In the genomic region with DNA sequence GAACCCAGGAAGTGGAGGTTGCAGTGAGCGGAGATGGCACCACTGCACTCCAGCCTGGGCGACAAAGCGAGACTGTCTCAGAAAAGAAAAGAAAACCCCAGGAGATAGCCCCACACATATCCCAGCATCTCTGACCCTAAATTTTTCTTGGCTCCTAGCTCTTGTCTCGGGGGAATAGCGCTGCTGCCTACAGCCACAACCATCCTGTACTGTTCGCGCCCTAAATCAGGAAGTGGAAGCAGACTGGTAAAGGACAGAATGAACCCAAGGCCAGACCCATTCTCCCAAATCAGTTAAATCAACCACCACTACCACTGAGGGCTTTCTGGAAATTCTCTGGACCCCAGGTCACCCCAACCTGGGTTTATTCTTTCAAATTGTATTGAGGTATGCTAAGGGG, we compare ENCODE assay signal across 8 cellular contexts. TPM values are rescaled to one million over a fixed set of nuclear protein-coding genes. Genes with fewer than 3 reads are reported as not detected.
DNase-seq lines count a peak whose midpoint lies in the region; ATAC-seq and TF ChIP-seq lines count a peak whose summit lies in the region.

No MANE protein-coding gene starts in this region.

- no peak overlapping the region for H2AFZ ChIP-seq in GM23248
- no peak overlapping the region for H2AFZ ChIP-seq in PC-3 (ENCODE audit: low read length)

- no peak for DNase-seq in GM23248
- DNase-seq in PC-3 = no peak
- DNase-seq in esophagus muscularis mucosa (ENCODE audit: extremely low spot score) = no peak
- no peak for DNase-seq in gastrocnemius medialis
- DNase-seq in stimulated activated CD4-positive, alpha-beta T cell treated with anti-CD3 and anti-CD28 coated beads, Interleukin-4, amount 100 ng/mL, for 4 hours = no peak
- DNase-seq in activated gamma-delta T cell treated with Interleukin-2 at 50 U/mL for 16 hours = no peak
- no peak for DNase-seq in activated CD4-positive, alpha-beta T cell treated with anti-CD3 and anti-CD28 coated beads, Interleukin-2, amount 50 U/mL, for 1 hour

- TF ChIP-seq POLR2A in esophagus muscularis mucosa (IDR thresholded peaks at IDR 0.05; ENCODE audit: low read depth) (no peak), gastrocnemius medialis (IDR thresholded peaks at IDR 0.05) (no peak)

- POLR2A ChIA-PET in PC-3 (lab: Charles Lee; ENCODE audit: unreplicated experiment) = interaction anchor here (0.6 kb wide), 2 partner anchors 17 to 25 kb away, joined by 3 read pairs; no protein-coding TSS in a partner anchor

- peak overlapping the region; percentile 96 for H3K9ac ChIP-seq in GM23248
- peak overlapping the region; percentile 96 for H3K9ac ChIP-seq in PC-3 (ENCODE audit: low read length)

- WGBS in GM23248 (ENCODE audit: low coverage in 1 of 2, low lambda C conversion rate in 2 of 2, missing lambda C conversion rate in 2 of 2), 2 experiments = 95 to 96% methylated on average over 7 of the region's 7 CpGs
- WGBS in esophagus muscularis mucosa = 86% methylated on average over 7 of the region's 7 CpGs

- TF ChIP-seq EP300 in esophagus muscularis mucosa (IDR thresholded peaks at IDR 0.05) = no peak

- BruUV-seq in PC-3 (replicated peaks; lab: Mats Ljungman, UMichigan) = no TSS peak

- no peaks in the 10 kb centered on the region for H3K27me3 ChIP-seq in GM23248 (replicated peaks; ENCODE audit: insufficient read depth)
- H3K27me3 ChIP-seq in PC-3 (ENCODE audit: low read length) = no peaks in the 10 kb centered on the region
- no peaks in the 10 kb centered on the region for H3K27me3 ChIP-seq in esophagus muscularis mucosa
- no peaks in the 10 kb centered on the region for H3K27me3 ChIP-seq in gastrocnemius medialis

- peaks cover 14% of the 10 kb centered on the region for H3K36me3 ChIP-seq in GM23248 (ENCODE audit: low read depth)
- H3K36me3 ChIP-seq in PC-3 (ENCODE audit: low read depth, low read length) = peaks cover 7% of the 10 kb centered on the region; the same call in 1 of the 2 replicates
- H3K36me3 ChIP-seq in esophagus muscularis mucosa = peaks cover 24 to 34% (median 32%) of the 10 kb centered on the region in 4 donors
- H3K36me3 ChIP-seq in gastrocnemius medialis = peaks cover 0 to 28% of the 10 kb centered on the region in 2 donors

- H3K27ac ChIP-seq in GM23248 = peak overlapping the region; percentile 99; the same call in 1 of the 2 replicates
- no peak overlapping the region for H3K27ac ChIP-seq in PC-3 (ENCODE audit: low read length)
- H3K27ac ChIP-seq in esophagus muscularis mucosa (replicated peaks in 1 of 4) = peak overlapping the region in 3 of 4 donors; percentile 98 to 100 (median 99)
- peak overlapping the region; percentile 98 to 100 (median 98) for H3K27ac ChIP-seq in gastrocnemius medialis

- H3K79me2 ChIP-seq in GM23248 (ENCODE audit: insufficient read depth) (peaks cover 88% of the 10 kb centered on the region), PC-3 (ENCODE audit: low read length) (peaks cover 72% of the 10 kb centered on the region)

- no peak for TF ChIP-seq CTCF in PC-3 (conservative IDR thresholded peaks at IDR 0.05; ENCODE audit: low read depth, low read length)
- TF ChIP-seq CTCF in esophagus muscularis mucosa (IDR thresholded peaks at IDR 0.05) = no peak
- TF ChIP-seq CTCF in gastrocnemius medialis (IDR thresholded peaks at IDR 0.05 in 4 of 5, conservative IDR thresholded peaks at IDR 0.05 in 1 of 5) = no peak

- H3K4me2 ChIP-seq in GM23248 (ENCODE audit: unreplicated experiment) = peak overlapping the region; percentile 92
- peak overlapping the region; percentile 93 for H3K4me2 ChIP-seq in PC-3 (ENCODE audit: low read length)

- H3F3A ChIP-seq in GM23248 (ENCODE audit: insufficient read depth) (peaks cover 6% of the 10 kb centered on the region; the same call in 1 of the 2 replicates), PC-3 (ENCODE audit: low read length, unreplicated experiment) (no peaks in the 10 kb centered on the region)

- H3K9me2 ChIP-seq in GM23248 (ENCODE audit: insufficient read depth) (no peaks in the 10 kb centered on the region), PC-3 (replicated peaks; ENCODE audit: low read length) (no peaks in the 10 kb centered on the region)

- peak overlapping the region; percentile 97 for H3K4me3 ChIP-seq in GM23248
- H3K4me3 ChIP-seq in PC-3 (ENCODE audit: low read length) = peak overlapping the region; percentile 92
- H3K4me3 ChIP-seq in esophagus muscularis mucosa = peak overlapping the region; percentile 78 to 98 (median 96)
- peak overlapping the region; percentile 69 to 98 (median 81) for H3K4me3 ChIP-seq in gastrocnemius medialis

- H3K9me3 ChIP-seq in GM23248 (ENCODE audit: low read depth) = no peaks in the 10 kb centered on the region
- no peaks in the 10 kb centered on the region for H3K9me3 ChIP-seq in PC-3 (ENCODE audit: low read length)
- no peaks in the 10 kb centered on the region for H3K9me3 ChIP-seq in esophagus muscularis mucosa
- H3K9me3 ChIP-seq in gastrocnemius medialis = no peaks in the 10 kb centered on the region

- no peaks in the 10 kb centered on the region for H4K20me1 ChIP-seq in GM23248 (ENCODE audit: insufficient read depth)
- H4K20me1 ChIP-seq in PC-3 (ENCODE audit: low read length) = 0 out of 2 replicates have a peak, but pooled peaks cover 5% of the 10 kb centered on the region

- CTCF ChIA-PET in PC-3 (lab: Charles Lee) = no interaction called here

- intact Hi-C loops in PC-3 (cut with micrococcal nuclease) (no loop called here), esophagus muscularis mucosa (cut with DNase I) (loop anchor here (10.0 kb wide), 1 partner anchor 305 kb away; a partner anchor contains a TSS), gastrocnemius medialis (cut with DNase I; ENCODE audit: low total_unique reads) (loop anchor here (2.0 to 5.0 kb wide), 3 partner anchors 233 to 437 kb away; a partner anchor contains a TSS)

- ATAC-seq in PC-3 (no peak), gastrocnemius medialis (no peak), HG03196 (IDR thresholded peaks at IDR 0.05; ENCODE audit: unreplicated experiment) (no peak)

- in situ Hi-C loops in GM23248 (cut with MboI) = no loop called here
- in situ Hi-C loops in gastrocnemius medialis (cut with MboI; ENCODE audit: low sequenced_read_pairs in 4 of 4) = loop anchor here in 1 of 4 donors (10.0 kb wide), 1 partner anchor 55 kb away; a partner anchor contains a TSS

- H3K4me1 ChIP-seq in GM23248 (ENCODE audit: insufficient read depth) (peaks cover 13% of the 10 kb centered on the region), PC-3 (ENCODE audit: insufficient read depth, low read length) (peaks cover 21% of the 10 kb centered on the region), esophagus muscularis mucosa (peaks cover 36 to 52% (median 45%) of the 10 kb centered on the region in 4 donors), gastrocnemius medialis (peaks cover 43 to 44% of the 10 kb centered on the region in 2 donors)

RNA-seq across cellular contexts. Expression of a gene that starts 1.7 kb away (rescaled TPM):
- 38.9 and 63.2 TPM in 2 replicates for total RNA-seq in GM23248 (2014; rRNA removed; shearing (Covaris generic))
- 30.0 and 30.7 TPM in 2 replicates for polyA plus RNA-seq in GM23248 (2016; fragmentation: Nextera tagmentation; extraction: Ambion mirVana)
- total RNA-seq in PC-3 (2014; rRNA removed) (52.4 and 68.5 TPM in 2 replicates), esophagus muscularis mucosa (10 to 100 TPM; 41.5 to 66.5 (median 46.6) TPM), gastrocnemius medialis (100 to 1,000 TPM in 3 of 4 donors, 10 to 100 TPM in 1; 71.5 to 150 (median 111) TPM)

RNA-seq across cellular contexts. Expression of a gene that starts 2.2 kb away (rescaled TPM):
- total RNA-seq in GM23248 (2014; rRNA removed; shearing (Covaris generic)) = 25.9 and 32.9 TPM in 2 replicates
- 34.8 and 34.9 TPM in 2 replicates for polyA plus RNA-seq in GM23248 (2016; fragmentation: Nextera tagmentation; extraction: Ambion mirVana)
- total RNA-seq in PC-3 (2014; rRNA removed) = 60.5 and 67.5 TPM in 2 replicates
- 10 to 100 TPM; 24.9 to 33.3 (median 27.8) TPM for total RNA-seq in esophagus muscularis mucosa
- 10 to 100 TPM; 13.3 to 52.7 (median 26.7) TPM for total RNA-seq in gastrocnemius medialis

RNA-seq across cellular contexts. Expression of a gene that starts 7.6 kb away (rescaled TPM):
- 152 and 355 TPM in 2 replicates for total RNA-seq in GM23248 (2014; rRNA removed; shearing (Covaris generic))
- polyA plus RNA-seq in GM23248 (2016; fragmentation: Nextera tagmentation; extraction: Ambion mirVana) = 845 and 847 TPM in 2 replicates
- total RNA-seq in PC-3 (2014; rRNA removed) (88.2 and 103 TPM in 2 replicates), esophagus muscularis mucosa (100 to 1,000 TPM; 360 to 524 (median 408) TPM), gastrocnemius medialis (100 to 1,000 TPM; 207 to 626 (median 258) TPM)

RNA-seq across cellular contexts. Expression of a gene that starts 10.6 kb away (rescaled TPM):
- 32.0 and 42.6 TPM in 2 replicates for total RNA-seq in GM23248 (2014; rRNA removed; shearing (Covaris generic))
- polyA plus RNA-seq in GM23248 (2016; fragmentation: Nextera tagmentation; extraction: Ambion mirVana) = 40.7 and 45.6 TPM in 2 replicates
- total RNA-seq in PC-3 (2014; rRNA removed) (20.8 and 32.7 TPM in 2 replicates), esophagus muscularis mucosa (10 to 100 TPM; 21.6 to 38.1 (median 24.8) TPM), gastrocnemius medialis (10 to 100 TPM; 16.9 to 31.8 (median 24.1) TPM)

RNA-seq across cellular contexts. Expression of a gene that starts 12.4 kb away (rescaled TPM):
- 4.5 and 5.4 TPM in 2 replicates for total RNA-seq in GM23248 (2014; rRNA removed; shearing (Covaris generic))
- polyA plus RNA-seq in GM23248 (2016; fragmentation: Nextera tagmentation; extraction: Ambion mirVana) = 1.7 and 2.3 TPM in 2 replicates
- total RNA-seq in PC-3 (2014; rRNA removed) = 147 and 180 TPM in 2 replicates
- total RNA-seq in esophagus muscularis mucosa = 1 to 10 TPM; 1.7 to 3.4 (median 2.1) TPM
- total RNA-seq in gastrocnemius medialis = 1 to 10 TPM in 1 of 4 donors, under 1 TPM in 1, not detected in 2; 0.46 to 5.1 TPM
